In genomic region chr6:135537782-135538301, GRCh38 we compare ENCODE assay signal across 9 cellular contexts.
DNase-seq lines count a peak whose midpoint lies in the region; ATAC-seq lines count a peak whose summit lies in the region.
"Had no signal": no experiment of that assay in that cellular context is flagged by ENCODE, and none has a peak within 500 bp of the region (broad histone marks: within the 10 kb centered on the region; RNA-seq: fewer than 3 reads in every experiment).

No MANE protein-coding gene starts in this region.

- H3K4me1 Mint-ChIP-seq in activated naive CD4-positive, alpha-beta T cell treated with anti-CD3 and anti-CD28 coated beads, Interleukin-2, amount 10 ng/mL, durations not matched to agents 7 days and 5 days, result peaks cover 29% of the 10 kb centered on the region

- H3K27ac Mint-ChIP-seq in activated naive CD4-positive, alpha-beta T cell treated with anti-CD3 and anti-CD28 coated beads, Interleukin-2, amount 10 ng/mL, durations not matched to agents 7 days and 5 days, result peak overlapping the region; percentile 61

- CTCF ChIA-PET in activated naive CD4-positive, alpha-beta T cell treated with anti-CD3 and anti-CD28 coated beads, Interleukin-2, amount 10 ng/mL, durations not matched to agents 7 days and 5 days (lab: Charles Lee), result interaction anchor here (1.3 to 4.4 kb wide), 5 partner anchors 39 to 689 kb away, joined by 3 to 40 read pairs (median 6); no protein-coding TSS in a partner anchor

- peaks cover 20% of the 10 kb centered on the region for H3K27me3 Mint-ChIP-seq in activated naive CD4-positive, alpha-beta T cell treated with anti-CD3 and anti-CD28 coated beads, Interleukin-2, amount 10 ng/mL, durations not matched to agents 7 days and 5 days

- peaks cover 7% of the 10 kb centered on the region for H3K36me3 Mint-ChIP-seq in activated naive CD4-positive, alpha-beta T cell treated with anti-CD3 and anti-CD28 coated beads, Interleukin-2, amount 10 ng/mL, durations not matched to agents 7 days and 5 days

- peak; percentile 96 for ATAC-seq in stimulated activated naive CD8-positive, alpha-beta T cell treated with anti-CD3 and anti-CD28 coated beads, Interleukin-15, Interleukin-2, amounts not matched to agents 100 U/mL and 50 U/mL, for 24 hours
- ATAC-seq in HG02884 (IDR thresholded peaks at IDR 0.05; ENCODE audit: unreplicated experiment), result no peak

- H3K4me3 Mint-ChIP-seq in activated naive CD4-positive, alpha-beta T cell treated with anti-CD3 and anti-CD28 coated beads, Interleukin-2, amount 10 ng/mL, durations not matched to agents 7 days and 5 days, result no peak overlapping the region

- peaks cover 4% of the 10 kb centered on the region for H3K9me3 Mint-ChIP-seq in activated naive CD4-positive, alpha-beta T cell treated with anti-CD3 and anti-CD28 coated beads, Interleukin-2, amount 10 ng/mL, durations not matched to agents 7 days and 5 days

- DNase-seq in activated T-cell treated with anti-CD3 and anti-CD28 coated beads for 48 hours (ENCODE audit: low read depth) (peak; percentile 35), activated T-cell treated with anti-CD3 and anti-CD28 coated beads for 4 hours (no peak), iris pigment epithelial cell (ENCODE audit: low read depth) (peak; percentile 89), C1 segment of cervical spinal cord (lab: John Stamatoyannopoulos, UW) (no peak), NCI-H510A (lab: John Stamatoyannopoulos, UW) (no peak)
- DNase-seq in activated naive CD4-positive, alpha-beta T cell treated with anti-CD3 and anti-CD28 coated beads, Interleukin-2, amount 10 ng/mL, durations not matched to agents 7 days and 5 days, result peak; percentile 34
- DNase-seq in stimulated activated naive CD8-positive, alpha-beta T cell treated with anti-CD3 and anti-CD28 coated beads, Interleukin-15, Interleukin-2, amounts not matched to agents 100 U/mL and 50 U/mL, for 24 hours, result peak; percentile 47
- DNase-seq: stomach had no signal

Comparison
In these comparisons a context has a peak if more than half of its experiments do, and no peak if none do; other contexts are left out.
1. DNase-seq: peak in activated T-cell treated with anti-CD3 and anti-CD28 coated beads for 48 hours (single experiment), activated naive CD4-positive, alpha-beta T cell treated with anti-CD3 and anti-CD28 coated beads, Interleukin-2, amount 10 ng/mL, durations not matched to agents 7 days and 5 days (single experiment), iris pigment epithelial cell (single experiment) and stimulated activated naive CD8-positive, alpha-beta T cell treated with anti-CD3 and anti-CD28 coated beads, Interleukin-15, Interleukin-2, amounts not matched to agents 100 U/mL and 50 U/mL, for 24 hours (single experiment); none in activated T-cell treated with anti-CD3 and anti-CD28 coated beads for 4 hours (single experiment), C1 segment of cervical spinal cord (0 of 14) and NCI-H510A (single experiment).